In genomic region chr1:190144650-190145049, GRCh38 we compare ENCODE assay signal across 20 cellular contexts.
"Had no signal": no experiment of that assay in that cellular context is flagged by ENCODE, and none has a peak within 500 bp of the region (broad histone marks: within the 10 kb centered on the region; RNA-seq: fewer than 3 reads in every experiment).

No MANE protein-coding gene starts in this region.

- DNase-seq: heart right ventricle; kidney glomerular epithelial cell; left cardiac atrium; left lung; lower lobe of right lung; mammary epithelial cell; mesenchymal stem cell; naive thymus-derived CD8-positive, alpha-beta T cell; occipital lobe; psoas muscle; right lobe of liver; stimulated activated CD4-positive, alpha-beta T cell treated with anti-CD3 and anti-CD28 coated beads, Interleukin-1b, Interleukin-23, amount 100 ng/mL, for 48 hours; stimulated activated CD4-positive, alpha-beta T cell treated with anti-CD3 and anti-CD28 coated beads, Interleukin-2, amount 100 ng/mL, for 48 hours; stimulated activated naive B cell treated with anti-CD40 and anti-IgM and Interleukin-4, amounts not matched to agents 10 μg/mL and 1 μg/mL and 100 μg/mL, for 72 hours; stimulated activated naive CD8-positive, alpha-beta T cell treated with anti-CD3 and anti-CD28 coated beads, Interleukin-15, Interleukin-2, amounts not matched to agents 100 U/mL and 50 U/mL, for 24 hours; stomach; testis; thyroid gland; transverse colon; upper lobe of left lung had no signal

- ATAC-seq: heart right ventricle; left cardiac atrium; left lung; lower lobe of right lung; naive thymus-derived CD8-positive, alpha-beta T cell; psoas muscle; right lobe of liver; stimulated activated naive B cell treated with anti-CD40 and anti-IgM and Interleukin-4, amounts not matched to agents 10 μg/mL and 1 μg/mL and 100 μg/mL, for 72 hours; stimulated activated naive CD8-positive, alpha-beta T cell treated with anti-CD3 and anti-CD28 coated beads, Interleukin-15, Interleukin-2, amounts not matched to agents 100 U/mL and 50 U/mL, for 24 hours had no signal
